In genomic region chr14:87805315-87805723, GRCh38 we compare ENCODE assay signal across 8 cellular contexts.
DNase-seq lines count a peak whose midpoint lies in the region; ATAC-seq and TF ChIP-seq lines count a peak whose summit lies in the region.

No MANE protein-coding gene starts in this region.

- no peak overlapping the region for H3K4me3 Mint-ChIP-seq in progenitor cell of endocrine pancreas (ENCODE audit: low read depth)

- H3K36me3 Mint-ChIP-seq in progenitor cell of endocrine pancreas (ENCODE audit: insufficient read depth): no peaks in the 10 kb centered on the region

- no peak overlapping the region for H3K27ac Mint-ChIP-seq in progenitor cell of endocrine pancreas

- peaks cover 17% of the 10 kb centered on the region for H3K9me3 Mint-ChIP-seq in progenitor cell of endocrine pancreas (ENCODE audit: low read depth)

- no peaks in the 10 kb centered on the region for H3K4me1 Mint-ChIP-seq in progenitor cell of endocrine pancreas (ENCODE audit: low read depth)

- DNase-seq in D341Med (ENCODE audit: low spot score): peak; percentile 67
- DNase-seq in HT-29 (ENCODE audit: low spot score): peak; percentile 38
- peak; percentile 76 for DNase-seq in activated CD4-positive, alpha-beta T cell treated with anti-CD3 and anti-CD28 coated beads for 48 hours
- DNase-seq in epithelial cell of esophagus (ENCODE audit: low read depth): peak; percentile 51
- DNase-seq in progenitor cell of endocrine pancreas (ENCODE audit: low spot score, unreplicated experiment): no peak
- no peak for DNase-seq in GF-D8 (lab: John Stamatoyannopoulos, UW)
- no peak for DNase-seq in DMS79 (lab: John Stamatoyannopoulos, UW)

- peak; percentile 68 for TF ChIP-seq CTCF in epithelial cell of esophagus (IDR thresholded peaks at IDR 0.05; ENCODE audit: insufficient read depth, low read depth, low read length, missing control alignments)
- peak; percentile 33 for TF ChIP-seq CTCF in progenitor cell of endocrine pancreas (IDR thresholded peaks at IDR 0.05; ENCODE audit: unreplicated experiment)

- ATAC-seq in GM19328 (IDR thresholded peaks at IDR 0.05; ENCODE audit: unreplicated experiment): peak; percentile 68

- no peaks in the 10 kb centered on the region for H3K27me3 Mint-ChIP-seq in progenitor cell of endocrine pancreas

- H3K4me3 ChIP-seq in epithelial cell of esophagus (ENCODE audit: low read length): no peak overlapping the region

Comparison
In these comparisons a context has a peak if more than half of its experiments do, and no peak if none do; other contexts are left out.
1. DNase-seq: peak in D341Med (single experiment), HT-29 (single experiment), activated CD4-positive, alpha-beta T cell treated with anti-CD3 and anti-CD28 coated beads for 48 hours (single experiment) and epithelial cell of esophagus (single experiment); none in progenitor cell of endocrine pancreas (single experiment), GF-D8 (single experiment) and DMS79 (single experiment).